In the genomic region with DNA sequence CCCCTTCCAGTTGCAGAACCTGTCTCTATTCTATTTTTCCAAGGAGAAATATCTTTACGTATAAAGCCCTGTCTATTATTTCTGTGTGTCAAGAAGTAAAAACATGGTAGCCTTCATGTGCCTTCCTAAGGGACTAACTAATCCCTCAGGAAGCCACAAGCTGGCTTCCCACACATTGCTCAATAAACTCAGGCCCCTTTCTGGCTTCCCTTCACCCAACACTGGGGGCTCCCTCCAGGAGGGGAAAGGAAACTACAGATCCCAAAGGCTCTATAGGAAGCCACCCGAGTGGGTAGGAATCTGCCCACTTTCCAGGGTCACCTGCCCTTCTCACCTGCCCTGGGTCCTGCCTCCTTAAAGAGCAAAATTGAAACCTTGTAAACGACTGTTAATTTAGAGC, we compare ENCODE assay signal across 9 cellular contexts. TPM values are rescaled to one million over a fixed set of nuclear protein-coding genes. Genes with fewer than 3 reads are reported as not detected.
DNase-seq lines count a peak whose midpoint lies in the region; ATAC-seq, FAIRE-seq and TF ChIP-seq lines count a peak whose summit lies in the region.
"Had no signal": no experiment of that assay in that cellular context is flagged by ENCODE, and none has a peak within 500 bp of the region (broad histone marks: within the 10 kb centered on the region; RNA-seq: fewer than 3 reads in every experiment).

No MANE protein-coding gene starts in this region.

- FAIRE-seq in GM19239 (lab: Jason Lieb, UNC) = no peak

- H3K23ac ChIP-seq in H9 (ENCODE audit: insufficient read length, low read depth, low read length) = no peak overlapping the region

- TF ChIP-seq POLR2A in gastrocnemius medialis (IDR thresholded peaks at IDR 0.05) = no peak

- H3K18ac ChIP-seq in H9 (ENCODE audit: insufficient read length, low read depth, low read length) = no peak overlapping the region

- H3K9me3 Mint-ChIP-seq in H9 (peaks cover 2% of the 10 kb centered on the region in 2 experiments; a peak in 2 of 5 replicates), osteocyte (ENCODE audit: unreplicated experiment) (no peaks in the 10 kb centered on the region)

- H3K27ac ChIP-seq in H9 (ENCODE audit: insufficient read length, low read depth, low read length) (no peak overlapping the region), esophagus (ENCODE audit: low read depth in 2 of 2, low read length in 1 of 2) (peak overlapping the region; percentile 66 to 86), gastrocnemius medialis (peak overlapping the region; percentile 42 to 91 (median 62))

- H3K4me1 ChIP-seq in H9 (ENCODE audit: insufficient read depth, low read length) (peaks cover 39% of the 10 kb centered on the region), esophagus (ENCODE audit: control insufficient read depth in 2 of 2, insufficient read depth in 2 of 2, low read length in 1 of 2) (peaks cover 10 to 13% of the 10 kb centered on the region in 2 donors), gastrocnemius medialis (peaks cover 46 to 63% of the 10 kb centered on the region in 2 donors)

- H3K4me1 Mint-ChIP-seq in H9 (peaks cover 67 to 70% of the 10 kb centered on the region in 2 experiments), osteocyte (ENCODE audit: unreplicated experiment) (peaks cover 28% of the 10 kb centered on the region)

- ATAC-seq in gastrocnemius medialis = no peak

- in situ Hi-C loops in gastrocnemius medialis (cut with MboI; ENCODE audit: low sequenced_read_pairs in 4 of 4) = loop anchor here in 1 of 4 donors (25.0 kb wide), 2 partner anchors 94 to 394 kb away; no protein-coding TSS in a partner anchor

- no peak overlapping the region for H2BK15ac ChIP-seq in H9 (ENCODE audit: low read depth, low read length)

- no peak overlapping the region for H2BK120ac ChIP-seq in H9 (ENCODE audit: low read depth, low read length, poor library complexity, severe bottlenecking)

- TF ChIP-seq CTCF in H9 (conservative IDR thresholded peaks at IDR 0.05) = no peak
- TF ChIP-seq CTCF in gastrocnemius medialis (IDR thresholded peaks at IDR 0.05 in 4 of 5, conservative IDR thresholded peaks at IDR 0.05 in 1 of 5) = no peak
- TF ChIP-seq CTCF in osteocyte (IDR thresholded peaks at IDR 0.05) = no peak

- H4K20me1 ChIP-seq in H9 (ENCODE audit: control insufficient read depth, insufficient read depth, insufficient read length) = no peaks in the 10 kb centered on the region

- H3K27ac Mint-ChIP-seq in H9 (peak overlapping the region in 2 of 3 experiments; percentile 40 to 69; a peak in 2 of 7 replicates), osteocyte (ENCODE audit: unreplicated experiment) (no peak overlapping the region)

- H3K27me3 ChIP-seq in H9 (ENCODE audit: insufficient read depth, low read length) (0 out of 2 replicates have a peak, but pooled peaks cover 2% of the 10 kb centered on the region), esophagus (ENCODE audit: control insufficient read depth in 1 of 2, insufficient read depth in 2 of 2, low read length in 2 of 2) (no peaks in the 10 kb centered on the region), gastrocnemius medialis (peaks cover 0 to 12% (median 3%) of the 10 kb centered on the region in 3 donors)

- no peak overlapping the region for H4K91ac ChIP-seq in H9 (ENCODE audit: insufficient read length, low read depth, low read length)

- H3K27me3 Mint-ChIP-seq in H9 (ENCODE audit: low read depth) = peaks cover 11% of the 10 kb centered on the region
- H3K27me3 Mint-ChIP-seq in osteocyte (ENCODE audit: unreplicated experiment) = no peaks in the 10 kb centered on the region

- peak overlapping the region; percentile 54 for H3K4me2 ChIP-seq in H9 (ENCODE audit: insufficient read depth, insufficient read length, low read length)

- peak overlapping the region; percentile 48 to 78 for H3K4me3 Mint-ChIP-seq in H9
- no peak overlapping the region for H3K4me3 Mint-ChIP-seq in osteocyte (ENCODE audit: unreplicated experiment)

- H3K9ac ChIP-seq in H9 (ENCODE audit: extremely low read depth, insufficient read length, low read length) = no peak overlapping the region

- H3K79me2 ChIP-seq in H9 (ENCODE audit: insufficient read depth, low read length) = peaks cover 7% of the 10 kb centered on the region; the same call in 1 of the 2 replicates

- no peaks in the 10 kb centered on the region for H3K9me3 ChIP-seq in H9 (ENCODE audit: control insufficient read depth, low read depth, low read length)
- H3K9me3 ChIP-seq in esophagus (ENCODE audit: control insufficient read depth in 2 of 2, insufficient read depth in 1 of 2, low read depth in 1 of 2, low read length in 1 of 2) = no peaks in the 10 kb centered on the region
- no peaks in the 10 kb centered on the region for H3K9me3 ChIP-seq in gastrocnemius medialis

- no peak overlapping the region for H2BK12ac ChIP-seq in H9 (ENCODE audit: insufficient read length, low read depth, low read length)

- no peak overlapping the region for H4K8ac ChIP-seq in H9 (replicated peaks; ENCODE audit: insufficient read length, low read depth, low read length)

- no CpG with 5 or more reads among the region's 3 CpGs for WGBS in H9 (ENCODE audit: extremely low coverage, insufficient read length, low lambda C conversion rate)
- WGBS in esophagus, 2 donors = 35 to 41% methylated on average over 3 of the region's 3 CpGs

- H3K4me3 ChIP-seq in esophagus (ENCODE audit: low read depth in 1 of 2, low read length in 2 of 2) (peak overlapping the region in 1 of 2 donors; percentile 40), gastrocnemius medialis (no peak overlapping the region)

- H2AK5ac ChIP-seq in H9 (ENCODE audit: insufficient read length, low read length) = no peak overlapping the region

- H3K56ac ChIP-seq in H9 (ENCODE audit: insufficient read length, low read depth, low read length) = no peak overlapping the region

- DNase-seq in H9 = no peak
- DNase-seq in gastrocnemius medialis = no peak
- no peak for DNase-seq in osteocyte (ENCODE audit: extremely low spot score, unreplicated experiment)
- no peak for DNase-seq in GM19239 (ENCODE audit: insufficient read length, low spot score)
- DNase-seq in NCI-H345 treated with DMSO at 0.1 percent for 48 hours (lab: John Stamatoyannopoulos, UW; ENCODE audit: unreplicated experiment) = no peak
- no peak for DNase-seq in D341Med (ENCODE audit: low spot score)
- DNase-seq: effector memory CD4-positive, alpha-beta T cell had no signal

- H3K36me3 Mint-ChIP-seq in H9 (ENCODE audit: insufficient read depth in 1 of 3, low read depth in 3 of 3) (peaks cover 19 to 60% (median 49%) of the 10 kb centered on the region in 3 experiments), osteocyte (ENCODE audit: unreplicated experiment) (peaks cover 22% of the 10 kb centered on the region)

- no peak overlapping the region for H2BK5ac ChIP-seq in H9 (ENCODE audit: insufficient read length, low read length)

- H4K5ac ChIP-seq in H9 (ENCODE audit: insufficient read length, low read depth, low read length) = no peak overlapping the region

- H3K4ac ChIP-seq in H9 (ENCODE audit: low read depth, low read length) = no peak overlapping the region

- H3K23me2 ChIP-seq in H9 (ENCODE audit: insufficient read length, low read depth, low read length, poor library complexity, severe bottlenecking) = peaks cover 9% of the 10 kb centered on the region

- no peak overlapping the region for H3K14ac ChIP-seq in H9 (ENCODE audit: insufficient read depth, low read length)

- no peak overlapping the region for H2BK20ac ChIP-seq in H9 (ENCODE audit: low read depth, low read length, poor library complexity, severe bottlenecking)

- no peak overlapping the region for H2AFZ ChIP-seq in H9 (ENCODE audit: low read length)

- peaks cover 3 to 20% of the 10 kb centered on the region in 2 donors for H3K36me3 ChIP-seq in esophagus (ENCODE audit: control insufficient read depth in 2 of 2, insufficient read depth in 2 of 2, low read length in 1 of 2)
- no peaks in the 10 kb centered on the region for H3K36me3 ChIP-seq in gastrocnemius medialis

- H3K79me1 ChIP-seq in H9 (ENCODE audit: insufficient read depth, low read depth, low read length, poor library complexity, severe bottlenecking) = peaks cover under 1% of the 10 kb centered on the region

- no peak overlapping the region for H3T11ph ChIP-seq in H9 (ENCODE audit: low read length)

- intact Hi-C loops in gastrocnemius medialis (cut with DNase I; ENCODE audit: low total_unique reads) = loop anchor here (2.0 to 10.0 kb wide), 2 partner anchors 68 to 368 kb away; no protein-coding TSS in a partner anchor

TF ChIP-seq in PFSK-1, 5 proteins besides CTCF, POLR2A, EP300 and RAD21 (continues in another document):
- TF ChIP-seq POLR2AphosphoS5 (IDR thresholded peaks at IDR 0.05; ENCODE audit: low read depth, low read length) (no peak), FOXP2 (optimal IDR thresholded peaks at IDR 0.05; ENCODE audit: borderline replicate concordance, extremely low read depth, extremely low read length, insufficient read depth) (no peak), TAF1 (IDR thresholded peaks at IDR 0.05; ENCODE audit: borderline replicate concordance, insufficient read depth, low read length) (0 out of 2 replicates have a peak, but pooled peaks have one; percentile 6), REST (IDR thresholded peaks at IDR 0.05; ENCODE audit: insufficient read depth in 1 of 2, low read depth in 2 of 2, low read length in 2 of 2) (no peak)

RNA-seq across cellular contexts. Expression of gene TLE3, which starts 4.6 kb away (rescaled TPM):
- total RNA-seq in H9 (2021) (91.3 and 98.2 TPM in 2 replicates), gastrocnemius medialis (10 to 100 TPM in 2 of 4 donors, 1 to 10 TPM in 2; 4.6 to 35.3 (median 13.3) TPM), osteocyte (27.8 and 28.8 TPM in 2 replicates)
- polyA plus RNA-seq in PFSK-1 (2012; ENCODE audit: insufficient read length, low read depth) = 150 TPM
- polyA plus RNA-seq in esophagus = 10 to 100 TPM; 33.1 to 43.9 TPM
